Comparison of ENCODE assay signal across 8 cellular contexts in the genomic region with DNA sequence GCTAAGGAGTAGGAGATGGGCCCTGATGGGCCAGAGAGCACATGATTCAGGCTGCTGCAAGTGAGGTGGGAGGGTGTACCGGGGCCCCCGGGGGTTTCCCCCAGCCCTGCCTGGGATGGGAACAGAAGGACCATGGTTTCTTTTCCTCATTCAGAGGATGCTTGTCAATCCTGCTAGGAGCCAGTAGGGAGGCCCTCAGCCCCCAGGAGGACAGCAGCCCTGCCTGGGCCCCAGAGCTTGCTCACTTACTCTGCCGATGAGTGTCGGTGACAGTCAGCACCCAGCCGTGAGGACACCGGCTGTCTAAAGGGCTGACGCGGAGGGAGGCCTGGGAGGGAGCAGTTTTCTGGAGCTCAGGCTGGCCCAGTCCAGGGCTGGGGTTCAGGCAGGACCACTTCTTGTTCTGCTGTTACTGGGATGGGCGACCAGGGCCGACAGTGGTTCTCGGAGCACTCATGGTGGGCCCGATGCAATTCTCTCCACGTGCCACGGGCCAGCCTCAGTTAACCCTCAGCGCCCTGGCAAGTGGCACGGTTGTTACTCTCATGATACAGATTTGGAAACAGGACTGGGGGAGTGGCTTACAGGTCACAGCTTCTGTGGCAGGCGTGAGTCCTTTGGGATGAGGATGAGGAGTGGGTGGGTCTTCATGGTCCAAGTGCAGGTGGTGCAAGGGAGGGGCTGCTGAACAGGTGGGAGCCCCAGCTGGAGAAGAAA. TPM values are rescaled to one million over a fixed set of nuclear protein-coding genes. Genes with fewer than 3 reads are reported as not detected.
DNase-seq lines count a peak whose midpoint lies in the region; ATAC-seq and TF ChIP-seq lines count a peak whose summit lies in the region.

No MANE protein-coding gene starts in this region.

- no peak for ATAC-seq in WTC11
- ATAC-seq in stimulated activated memory B cell treated with anti-CD40 and anti-IgM and Interleukin-4, amounts not matched to agents 10 μg/mL and 1 μg/mL and 100 μg/mL, for 72 hours: no peak

- TF ChIP-seq EP300 in sigmoid colon (IDR thresholded peaks at IDR 0.05): no peak

- no peaks in the 10 kb centered on the region for H3K36me3 ChIP-seq in right atrium auricular region
- H3K36me3 ChIP-seq in sigmoid colon: no peaks in the 10 kb centered on the region

- POLR2A ChIA-PET in WTC11 (lab: Charles Lee): no interaction called here

- H3K9me3 ChIP-seq in right atrium auricular region (no peaks in the 10 kb centered on the region), sigmoid colon (no peaks in the 10 kb centered on the region)

- peaks cover 23% of the 10 kb centered on the region for H3K4me1 Mint-ChIP-seq in T-helper 2 cell treated with Interferon-gamma antibody and Interleukin-4, amounts not matched to agents 5 μg/mL and 100 μg/mL, for 36 hours (ENCODE audit: low read depth)
- H3K4me1 Mint-ChIP-seq in WTC11: peaks cover 27% of the 10 kb centered on the region
- H3K4me1 Mint-ChIP-seq in stimulated activated memory B cell treated with anti-CD40 and anti-IgM and Interleukin-4, amounts not matched to agents 10 μg/mL and 1 μg/mL and 100 μg/mL, for 72 hours: peaks cover 46% of the 10 kb centered on the region

- H3K4me1 ChIP-seq in right atrium auricular region (peaks cover 0 to 52% of the 10 kb centered on the region in 2 donors), sigmoid colon (peaks cover 0 to 41% (median 30%) of the 10 kb centered on the region in 4 donors)

- H3K27me3 Mint-ChIP-seq in T-helper 2 cell treated with Interferon-gamma antibody and Interleukin-4, amounts not matched to agents 5 μg/mL and 100 μg/mL, for 36 hours (ENCODE audit: low read depth): no peaks in the 10 kb centered on the region
- peaks cover 23% of the 10 kb centered on the region for H3K27me3 Mint-ChIP-seq in WTC11 (ENCODE audit: low read depth)
- no peaks in the 10 kb centered on the region for H3K27me3 Mint-ChIP-seq in stimulated activated memory B cell treated with anti-CD40 and anti-IgM and Interleukin-4, amounts not matched to agents 10 μg/mL and 1 μg/mL and 100 μg/mL, for 72 hours

- H3K27ac ChIP-seq in right atrium auricular region (peak overlapping the region; percentile 81 to 90), sigmoid colon (no peak overlapping the region)

- H3K27me3 ChIP-seq in right atrium auricular region: no peaks in the 10 kb centered on the region
- no peaks in the 10 kb centered on the region for H3K27me3 ChIP-seq in sigmoid colon

- TF ChIP-seq CTCF in WTC11 (IDR thresholded peaks at IDR 0.05) (no peak), right atrium auricular region (IDR thresholded peaks at IDR 0.05) (no peak), sigmoid colon (IDR thresholded peaks at IDR 0.05) (no peak)

- intact Hi-C loops in sigmoid colon (cut with DNase I): loop anchor here (5.0 to 10.0 kb wide), 2 partner anchors 55 to 152 kb away; a partner anchor contains a TSS

- no peaks in the 10 kb centered on the region for H3K9me3 Mint-ChIP-seq in T-helper 2 cell treated with Interferon-gamma antibody and Interleukin-4, amounts not matched to agents 5 μg/mL and 100 μg/mL, for 36 hours
- no peaks in the 10 kb centered on the region for H3K9me3 Mint-ChIP-seq in WTC11
- no peaks in the 10 kb centered on the region for H3K9me3 Mint-ChIP-seq in stimulated activated memory B cell treated with anti-CD40 and anti-IgM and Interleukin-4, amounts not matched to agents 10 μg/mL and 1 μg/mL and 100 μg/mL, for 72 hours

- H3K4me3 Mint-ChIP-seq in T-helper 2 cell treated with Interferon-gamma antibody and Interleukin-4, amounts not matched to agents 5 μg/mL and 100 μg/mL, for 36 hours: peak overlapping the region; percentile 83
- peak overlapping the region; percentile 72 for H3K4me3 Mint-ChIP-seq in WTC11
- H3K4me3 Mint-ChIP-seq in stimulated activated memory B cell treated with anti-CD40 and anti-IgM and Interleukin-4, amounts not matched to agents 10 μg/mL and 1 μg/mL and 100 μg/mL, for 72 hours: peak overlapping the region; percentile 77

- no peak overlapping the region for H3K27ac Mint-ChIP-seq in T-helper 2 cell treated with Interferon-gamma antibody and Interleukin-4, amounts not matched to agents 5 μg/mL and 100 μg/mL, for 36 hours
- H3K27ac Mint-ChIP-seq in WTC11: no peak overlapping the region
- no peak overlapping the region for H3K27ac Mint-ChIP-seq in stimulated activated memory B cell treated with anti-CD40 and anti-IgM and Interleukin-4, amounts not matched to agents 10 μg/mL and 1 μg/mL and 100 μg/mL, for 72 hours

- H3K36me3 Mint-ChIP-seq in T-helper 2 cell treated with Interferon-gamma antibody and Interleukin-4, amounts not matched to agents 5 μg/mL and 100 μg/mL, for 36 hours (ENCODE audit: low read depth): peaks cover 9% of the 10 kb centered on the region
- H3K36me3 Mint-ChIP-seq in WTC11: no peaks in the 10 kb centered on the region
- H3K36me3 Mint-ChIP-seq in stimulated activated memory B cell treated with anti-CD40 and anti-IgM and Interleukin-4, amounts not matched to agents 10 μg/mL and 1 μg/mL and 100 μg/mL, for 72 hours: no peaks in the 10 kb centered on the region

- no peak for TF ChIP-seq POLR2A in sigmoid colon (IDR thresholded peaks at IDR 0.05)

- CTCF ChIA-PET in WTC11 (lab: Charles Lee): interaction anchor here (1.2 kb wide), 1 partner anchor 26 kb away, joined by 3 read pairs; no protein-coding TSS in a partner anchor

- H3K4me3 ChIP-seq in right atrium auricular region: peak overlapping the region in 1 of 2 donors; percentile 77
- peak overlapping the region in 2 of 4 donors; percentile 97 to 99 for H3K4me3 ChIP-seq in sigmoid colon

- WGBS in sigmoid colon, 2 donors: 22 to 60% methylated on average over 17 of the region's 17 CpGs

- no peak for DNase-seq in T-helper 2 cell treated with Interferon-gamma antibody and Interleukin-4, amounts not matched to agents 5 μg/mL and 100 μg/mL, for 36 hours (ENCODE audit: low spot score)
- DNase-seq in T-helper 2 cell: no peak
- DNase-seq in WTC11 (ENCODE audit: low spot score): no peak
- DNase-seq in right atrium auricular region (ENCODE audit: low spot score): no peak
- DNase-seq in sigmoid colon: no peak
- no peak for DNase-seq in AML-193 (lab: John Stamatoyannopoulos, UW)
- DNase-seq in pons (ENCODE audit: low spot score): no peak

TF ChIP-seq in WTC11, 78 proteins besides CTCF, POLR2A, EP300 and RAD21 (continues in another document):
- TF ChIP-seq GABPB1 (CRISPR knock-in tag; IDR thresholded peaks at IDR 0.05): no peak
- no peak for TF ChIP-seq NFATC4 (CRISPR knock-in tag; IDR thresholded peaks at IDR 0.05)
- TF ChIP-seq, protein P1, sequence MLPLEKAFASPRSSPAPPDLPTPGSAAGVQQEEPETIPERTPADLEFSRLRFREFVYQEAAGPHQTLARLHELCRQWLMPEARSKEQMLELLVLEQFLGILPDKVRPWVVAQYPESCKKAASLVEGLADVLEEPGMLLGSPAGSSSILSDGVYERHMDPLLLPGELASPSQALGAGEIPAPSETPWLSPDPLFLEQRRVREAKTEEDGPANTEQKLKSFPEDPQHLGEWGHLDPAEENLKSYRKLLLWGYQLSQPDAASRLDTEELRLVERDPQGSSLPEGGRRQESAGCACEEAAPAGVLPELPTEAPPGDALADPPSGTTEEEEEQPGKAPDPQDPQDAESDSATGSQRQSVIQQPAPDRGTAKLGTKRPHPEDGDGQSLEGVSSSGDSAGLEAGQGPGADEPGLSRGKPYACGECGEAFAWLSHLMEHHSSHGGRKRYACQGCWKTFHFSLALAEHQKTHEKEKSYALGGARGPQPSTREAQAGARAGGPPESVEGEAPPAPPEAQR (CRISPR knock-in tag; IDR thresholded peaks at IDR 0.05): no peak
- no peak for TF ChIP-seq TP53 (CRISPR knock-in tag; IDR thresholded peaks at IDR 0.05)
- TF ChIP-seq, protein P2, sequence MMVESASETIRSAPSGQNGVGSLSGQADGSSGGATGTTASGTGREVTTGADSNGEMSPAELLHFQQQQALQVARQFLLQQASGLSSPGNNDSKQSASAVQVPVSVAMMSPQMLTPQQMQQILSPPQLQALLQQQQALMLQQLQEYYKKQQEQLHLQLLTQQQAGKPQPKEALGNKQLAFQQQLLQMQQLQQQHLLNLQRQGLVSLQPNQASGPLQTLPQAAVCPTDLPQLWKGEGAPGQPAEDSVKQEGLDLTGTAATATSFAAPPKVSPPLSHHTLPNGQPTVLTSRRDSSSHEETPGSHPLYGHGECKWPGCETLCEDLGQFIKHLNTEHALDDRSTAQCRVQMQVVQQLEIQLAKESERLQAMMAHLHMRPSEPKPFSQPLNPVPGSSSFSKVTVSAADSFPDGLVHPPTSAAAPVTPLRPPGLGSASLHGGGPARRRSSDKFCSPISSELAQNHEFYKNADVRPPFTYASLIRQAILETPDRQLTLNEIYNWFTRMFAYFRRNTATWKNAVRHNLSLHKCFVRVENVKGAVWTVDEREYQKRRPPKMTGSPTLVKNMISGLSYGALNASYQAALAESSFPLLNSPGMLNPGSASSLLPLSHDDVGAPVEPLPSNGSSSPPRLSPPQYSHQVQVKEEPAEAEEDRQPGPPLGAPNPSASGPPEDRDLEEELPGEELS (CRISPR knock-in tag; IDR thresholded peaks at IDR 0.05): no peak
- no peak for TF ChIP-seq IRF2 (CRISPR knock-in tag; IDR thresholded peaks at IDR 0.05; ENCODE audit: borderline replicate concordance, low read depth)
- TF ChIP-seq ZNF232 (CRISPR knock-in tag; IDR thresholded peaks at IDR 0.05): no peak
- TF ChIP-seq TCF7 (CRISPR knock-in tag; IDR thresholded peaks at IDR 0.05; ENCODE audit: low read depth): no peak
- no peak for TF ChIP-seq ELF4 (CRISPR knock-in tag; IDR thresholded peaks at IDR 0.05; ENCODE audit: low read depth)
- TF ChIP-seq ETV6 (CRISPR knock-in tag; IDR thresholded peaks at IDR 0.05): no peak
- TF ChIP-seq PRRX2 (CRISPR knock-in tag; IDR thresholded peaks at IDR 0.05): no peak

RNA-seq across cellular contexts. Expression of a gene that starts 1.8 kb away (rescaled TPM):
- 41.2 to 48.3 TPM (median 41.3 TPM) in 3 replicates for total RNA-seq in WTC11 (2021)
- 10 to 100 TPM; 21.4 to 37.8 TPM for total RNA-seq in right atrium auricular region
- 10 to 100 TPM; 12.5 to 26.3 (median 19.7) TPM for total RNA-seq in sigmoid colon
- 100 to 1,000 TPM in 1 of 3 donors, 10 to 100 TPM in 2; 51.7 to 131 (median 71.4) TPM for polyA plus RNA-seq in sigmoid colon

RNA-seq across cellular contexts. Expression of a gene that starts 11.5 kb away (rescaled TPM):
- total RNA-seq in WTC11 (2021): 152 to 170 TPM (median 154 TPM) in 3 replicates
- total RNA-seq in right atrium auricular region: 10 to 100 TPM; 24.1 to 34.6 TPM
- 10 to 100 TPM; 60.4 to 91.4 (median 70.7) TPM for total RNA-seq in sigmoid colon
- polyA plus RNA-seq in sigmoid colon: 10 to 100 TPM; 19.2 to 54.9 (median 28.2) TPM

RNA-seq across cellular contexts. Expression of a gene that starts 17.0 kb away (rescaled TPM):
- total RNA-seq in WTC11 (2021): 61.9 to 77.9 TPM (median 63.8 TPM) in 3 replicates
- total RNA-seq in right atrium auricular region: 1 to 10 TPM; 5.0 to 6.4 TPM
- 10 to 100 TPM in 2 of 4 donors, 1 to 10 TPM in 2; 7.2 to 13.0 (median 10.0) TPM for total RNA-seq in sigmoid colon
- polyA plus RNA-seq in sigmoid colon: 10 to 100 TPM in 1 of 3 donors, 1 to 10 TPM in 2; 5.4 to 17.8 (median 9.0) TPM

RNA-seq across cellular contexts. Expression of a gene that starts 28.6 kb away (rescaled TPM):
- 40.3 to 43.9 TPM (median 40.5 TPM) in 3 replicates for total RNA-seq in WTC11 (2021)
- 10 to 100 TPM; 17.9 to 21.0 TPM for total RNA-seq in right atrium auricular region
- 10 to 100 TPM; 28.5 to 43.6 (median 29.0) TPM for total RNA-seq in sigmoid colon
- polyA plus RNA-seq in sigmoid colon: 10 to 100 TPM in 2 of 3 donors, 1 to 10 TPM in 1; 6.5 to 29.0 (median 10.2) TPM

RNA-seq across cellular contexts. Expression of a gene that starts 55.6 kb away (rescaled TPM):
- total RNA-seq in WTC11 (2021) (70.1 to 79.4 TPM (median 74.8 TPM) in 3 replicates), right atrium auricular region (100 to 1,000 TPM; 172 to 238 TPM), sigmoid colon (10 to 100 TPM; 38.5 to 73.1 (median 57.9) TPM)
- polyA plus RNA-seq in sigmoid colon: 100 to 1,000 TPM in 2 of 3 donors, 10 to 100 TPM in 1; 95.2 to 162 (median 132) TPM

Comparison
In these comparisons a context has a peak if more than half of its experiments do, and no peak if none do; other contexts are left out.
1. H3K27ac ChIP-seq: peak in right atrium auricular region (2 of 2); none in sigmoid colon (0 of 4).
2. Peak in every context shown above with its lines, with median percentiles within 50 percentile points of each other: H3K4me3 Mint-ChIP-seq.